In the genomic region with DNA sequence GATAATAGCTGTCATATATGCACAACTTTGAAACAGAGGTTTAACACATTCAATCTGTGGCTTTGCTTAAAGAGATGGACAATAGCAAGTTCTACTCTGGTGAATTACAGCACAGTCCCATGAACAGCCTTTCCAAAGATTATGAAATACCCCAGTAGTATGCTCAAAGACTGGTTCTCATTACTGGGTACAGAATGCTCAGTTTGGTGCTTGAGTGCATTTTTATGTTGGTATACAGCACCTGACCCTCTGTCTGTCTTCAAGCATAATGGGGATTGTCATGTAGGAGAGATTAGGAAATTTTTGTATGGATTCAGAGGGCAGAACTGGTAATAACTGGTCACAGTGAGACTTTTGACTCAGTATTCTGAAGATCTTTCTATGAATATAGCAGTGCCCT, we compare ENCODE assay signal across 25 cellular contexts.
"Had no signal": no experiment of that assay in that cellular context is flagged by ENCODE, and none has a peak within 500 bp of the region (broad histone marks: within the 10 kb centered on the region; RNA-seq: fewer than 3 reads in every experiment).

No MANE protein-coding gene starts in this region.

- H3K27me3 ChIP-seq: breast epithelium, esophagus muscularis mucosa, gastrocnemius medialis, right atrium auricular region, vagina had no signal

- H3K27ac ChIP-seq: esophagus muscularis mucosa, gastrocnemius medialis, parathyroid adenoma, psoas muscle, right atrium auricular region, thoracic aorta, vagina, WERI-Rb-1 had no signal

- ATAC-seq: activated CD4-positive, CD25-positive, alpha-beta regulatory T cell treated with anti-CD3 and anti-CD28 coated beads, Interleukin-2, amount 50 U/mL, for 24 hours; gastrocnemius medialis; left cardiac atrium; naive thymus-derived CD4-positive, alpha-beta T cell; psoas muscle; stimulated activated naive CD8-positive, alpha-beta T cell treated with anti-CD3 and anti-CD28 coated beads, Interleukin-15, Interleukin-2, amounts not matched to agents 100 U/mL and 50 U/mL, for 24 hours; T-helper 17 cell had no signal

- H3K79me2 ChIP-seq: parathyroid adenoma had no signal

- H3K9ac ChIP-seq: parathyroid adenoma had no signal

- DNase-seq: activated CD4-positive, alpha-beta T cell treated with anti-CD3 and anti-CD28 coated beads for 48 hours; activated CD4-positive, alpha-beta T cell treated with anti-CD3 and anti-CD28 coated beads, Interleukin-2, amount 50 U/mL, for 48 hours; activated CD8-positive, alpha-beta memory T cell treated with anti-CD3 and anti-CD28 coated beads for 24 hours; activated effector memory CD4-positive, alpha-beta T cell treated with anti-CD3 and anti-CD28 coated beads, Interleukin-2, amount 50 U/mL, for 16 hours; activated naive CD4-positive, alpha-beta T cell treated with anti-CD3 and anti-CD28 coated beads, Interleukin-2, amount 10 ng/mL, durations not matched to agents 7 days and 5 days; endodermal cell; gastrocnemius medialis; glutamatergic neuron; islet precursor cell; left cardiac atrium; midbrain; naive thymus-derived CD4-positive, alpha-beta T cell; psoas muscle; stimulated activated CD4-positive, alpha-beta T cell treated with anti-CD3 and anti-CD28 coated beads, Interleukin-2, amount 100 ng/mL, for 48 hours; stimulated activated naive CD8-positive, alpha-beta T cell treated with anti-CD3 and anti-CD28 coated beads, Interleukin-15, Interleukin-2, amounts not matched to agents 100 U/mL and 50 U/mL, for 24 hours; T-helper 17 cell; T1000; WERI-Rb-1 had no signal

- H2AFZ ChIP-seq: parathyroid adenoma had no signal

- H3K9me3 ChIP-seq: breast epithelium, esophagus muscularis mucosa, gastrocnemius medialis, psoas muscle, right atrium auricular region, thoracic aorta, vagina had no signal

- H3K4me1 ChIP-seq: breast epithelium, esophagus muscularis mucosa, gastrocnemius medialis, parathyroid adenoma, psoas muscle, right atrium auricular region, vagina had no signal

- H3K36me3 ChIP-seq: breast epithelium, esophagus muscularis mucosa, gastrocnemius medialis, right atrium auricular region, thoracic aorta, vagina, WERI-Rb-1 had no signal

- H3K4me3 ChIP-seq: breast epithelium, esophagus muscularis mucosa, gastrocnemius medialis, psoas muscle, right atrium auricular region, thoracic aorta, vagina had no signal
